In genomic region chr9:77043743-77044142, GRCh38 we compare ENCODE assay signal across 6 cellular contexts.
A peak's percentile ranks its signal among the peaks of the same experiment; 100 is the strongest.
TF ChIP-seq lines count a peak whose summit lies in the region.

No MANE protein-coding gene starts in this region.

TF ChIP-seq in A549, 52 proteins besides CTCF, POLR2A, EP300 and RAD21:
- TF ChIP-seq RFX5 (IDR thresholded peaks at IDR 0.05): peak; percentile 90
TF ChIP-seq in A549: peak in this region for 1; not testable (repeated sequence) for 51.

TF ChIP-seq in IMR-90, 13 proteins besides CTCF, POLR2A, EP300 and RAD21:
- peak; percentile 85 for TF ChIP-seq RFX5 (IDR thresholded peaks at IDR 0.05; ENCODE audit: low read depth, low read length)

TF ChIP-seq in SK-N-SH, 30 proteins besides CTCF, POLR2A, EP300 and RAD21:
- TF ChIP-seq RFX5 (IDR thresholded peaks at IDR 0.05; ENCODE audit: low read length): peak; percentile 87

TF ChIP-seq in WTC11, 78 proteins besides CTCF, POLR2A, EP300 and RAD21:
- TF ChIP-seq ZNF121 (CRISPR knock-in tag; IDR thresholded peaks at IDR 0.05): peak; percentile 7; the same call in 1 of the 2 replicates

TF ChIP-seq in K562, 482 proteins besides CTCF, POLR2A, EP300 and RAD21:
- TF ChIP-seq RFX5 (IDR thresholded peaks at IDR 0.05; ENCODE audit: low read depth, low read length): peak; percentile 58

TF ChIP-seq in HepG2, 621 proteins besides CTCF, POLR2A, EP300 and RAD21:
- peak; percentile 73; the same call in 1 of the 2 replicates for TF ChIP-seq RFX5 (IDR thresholded peaks at IDR 0.05; ENCODE audit: low read depth, low read length)
